In the genomic region with DNA sequence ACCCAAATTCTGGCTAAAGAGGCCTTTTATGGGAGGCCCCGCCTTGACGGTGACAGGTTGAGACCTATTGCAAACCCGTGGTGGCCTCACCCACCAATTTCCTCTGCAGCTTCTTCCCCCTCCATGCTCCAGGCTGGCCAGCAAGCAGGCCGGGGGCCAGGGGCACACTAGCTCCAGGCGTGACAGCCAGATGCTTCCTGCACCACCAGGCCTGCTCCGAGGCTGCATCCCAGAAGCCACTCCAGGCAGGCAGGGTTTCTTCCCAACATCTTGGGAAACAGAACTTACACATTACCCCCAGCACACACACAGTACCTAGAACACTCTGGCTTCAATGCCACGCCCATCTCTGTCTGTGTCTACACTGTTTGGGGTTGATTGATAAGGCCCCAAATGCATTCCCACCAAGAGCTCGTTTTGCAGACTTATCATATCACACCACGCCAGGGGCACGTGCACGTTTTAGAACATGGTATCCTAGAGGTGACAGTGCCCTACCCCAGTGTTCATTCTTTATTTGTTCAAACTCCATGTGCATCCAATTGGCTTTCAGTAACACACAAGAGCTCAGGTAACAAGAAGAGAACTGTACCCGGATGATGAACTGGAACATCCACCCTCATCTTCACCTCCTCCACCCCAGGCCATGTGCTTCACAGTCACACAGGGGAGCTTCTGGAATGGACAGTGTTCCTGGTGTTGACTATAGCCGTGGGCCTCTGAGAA, we compare ENCODE assay signal across 15 cellular contexts.
DNase-seq lines count a peak whose midpoint lies in the region; ATAC-seq and TF ChIP-seq lines count a peak whose summit lies in the region.
"Had no signal": no experiment of that assay in that cellular context is flagged by ENCODE, and none has a peak within 500 bp of the region (broad histone marks: within the 10 kb centered on the region; RNA-seq: fewer than 3 reads in every experiment).

No MANE protein-coding gene starts in this region.

- H3K4me1 ChIP-seq in left lung = peaks cover 0 to 77% of the 10 kb centered on the region in 2 donors

- no peaks in the 10 kb centered on the region for H3K9me3 ChIP-seq in left lung

- no peak overlapping the region for H3K4me3 Mint-ChIP-seq in stimulated activated effector memory CD8-positive, alpha-beta T cell treated with anti-CD3 and anti-CD28 coated beads, Interleukin-12 subunit alpha, Interleukin-12 subunit beta, amount 100 ng/mL, for 72 hours
- H3K4me3 Mint-ChIP-seq in activated T-helper 1 cell treated with anti-CD3 and anti-CD28 coated beads, Interleukin-12 subunit alpha, Interleukin-12 subunit beta, Interleukin-2, Interleukin-4 antibody, amounts not matched to agents 30 ng/mL and 10 ng/mL and 1 ng/mL, durations not matched to agents 14 hours and 24 hours and 36 hours = no peak overlapping the region
- H3K4me3 Mint-ChIP-seq: activated naive CD8-positive, alpha-beta T cell; CD4-positive, alpha-beta T cell; IgD-negative memory B cell had no signal

- DNase-seq in HUDEP-2 (lab: John Stamatoyannopoulos, UW; ENCODE audit: unreplicated experiment in 76 of 76) (peak in 75 of 76 experiments; percentile 83 to 99 (median 95)), UCSD-AML1 (lab: John Stamatoyannopoulos, UW; ENCODE audit: unreplicated experiment) (peak; percentile 52), left lung (peak; percentile 54 to 87), NCI-H1436 treated with DMSO at 0.1 percent for 48 hours (lab: John Stamatoyannopoulos, UW) (no peak)
- DNase-seq in stimulated activated effector memory CD8-positive, alpha-beta T cell treated with anti-CD3 and anti-CD28 coated beads, Interleukin-12 subunit alpha, Interleukin-12 subunit beta, amount 100 ng/mL, for 72 hours (ENCODE audit: low spot score in 2 of 2) = no peak
- DNase-seq in activated T-helper 1 cell treated with anti-CD3 and anti-CD28 coated beads, Interleukin-12 subunit alpha, Interleukin-12 subunit beta, Interleukin-2, Interleukin-4 antibody, amounts not matched to agents 30 ng/mL and 10 ng/mL and 1 ng/mL, durations not matched to agents 14 hours and 24 hours and 36 hours (ENCODE audit: low spot score) = no peak
- DNase-seq: activated CD8-positive, alpha-beta memory T cell treated with anti-CD3 and anti-CD28 coated beads for 24 hours; CD4-positive, alpha-beta T cell; NCI-H2081; PC-3; small intestine had no signal

- no peaks in the 10 kb centered on the region for H3K36me3 Mint-ChIP-seq in stimulated activated effector memory CD8-positive, alpha-beta T cell treated with anti-CD3 and anti-CD28 coated beads, Interleukin-12 subunit alpha, Interleukin-12 subunit beta, amount 100 ng/mL, for 72 hours
- H3K36me3 Mint-ChIP-seq in activated T-helper 1 cell treated with anti-CD3 and anti-CD28 coated beads, Interleukin-12 subunit alpha, Interleukin-12 subunit beta, Interleukin-2, Interleukin-4 antibody, amounts not matched to agents 30 ng/mL and 10 ng/mL and 1 ng/mL, durations not matched to agents 14 hours and 24 hours and 36 hours (ENCODE audit: low read depth) = no peaks in the 10 kb centered on the region
- H3K36me3 Mint-ChIP-seq: activated naive CD8-positive, alpha-beta T cell; IgD-negative memory B cell had no signal

- H3K9me3 Mint-ChIP-seq in stimulated activated effector memory CD8-positive, alpha-beta T cell treated with anti-CD3 and anti-CD28 coated beads, Interleukin-12 subunit alpha, Interleukin-12 subunit beta, amount 100 ng/mL, for 72 hours = no peaks in the 10 kb centered on the region
- no peaks in the 10 kb centered on the region for H3K9me3 Mint-ChIP-seq in activated T-helper 1 cell treated with anti-CD3 and anti-CD28 coated beads, Interleukin-12 subunit alpha, Interleukin-12 subunit beta, Interleukin-2, Interleukin-4 antibody, amounts not matched to agents 30 ng/mL and 10 ng/mL and 1 ng/mL, durations not matched to agents 14 hours and 24 hours and 36 hours
- H3K9me3 Mint-ChIP-seq: CD4-positive, alpha-beta T cell; IgD-negative memory B cell had no signal

- no peak overlapping the region for H3K4me3 ChIP-seq in left lung

- no peaks in the 10 kb centered on the region for H3K27me3 ChIP-seq in left lung

- H3K36me3 ChIP-seq in left lung = no peaks in the 10 kb centered on the region

- H3K27ac Mint-ChIP-seq in stimulated activated effector memory CD8-positive, alpha-beta T cell treated with anti-CD3 and anti-CD28 coated beads, Interleukin-12 subunit alpha, Interleukin-12 subunit beta, amount 100 ng/mL, for 72 hours = no peak overlapping the region
- no peak overlapping the region for H3K27ac Mint-ChIP-seq in activated T-helper 1 cell treated with anti-CD3 and anti-CD28 coated beads, Interleukin-12 subunit alpha, Interleukin-12 subunit beta, Interleukin-2, Interleukin-4 antibody, amounts not matched to agents 30 ng/mL and 10 ng/mL and 1 ng/mL, durations not matched to agents 14 hours and 24 hours and 36 hours
- H3K27ac Mint-ChIP-seq: activated naive CD8-positive, alpha-beta T cell; CD4-positive, alpha-beta T cell; IgD-negative memory B cell had no signal

- H3K4me1 Mint-ChIP-seq in stimulated activated effector memory CD8-positive, alpha-beta T cell treated with anti-CD3 and anti-CD28 coated beads, Interleukin-12 subunit alpha, Interleukin-12 subunit beta, amount 100 ng/mL, for 72 hours = no peaks in the 10 kb centered on the region
- H3K4me1 Mint-ChIP-seq in activated T-helper 1 cell treated with anti-CD3 and anti-CD28 coated beads, Interleukin-12 subunit alpha, Interleukin-12 subunit beta, Interleukin-2, Interleukin-4 antibody, amounts not matched to agents 30 ng/mL and 10 ng/mL and 1 ng/mL, durations not matched to agents 14 hours and 24 hours and 36 hours (ENCODE audit: low read depth) = no peaks in the 10 kb centered on the region
- H3K4me1 Mint-ChIP-seq: IgD-negative memory B cell had no signal

- intact Hi-C loops in left lung (cut with DNase I) = no loop called here
- intact Hi-C loops in activated T-helper 1 cell treated with anti-CD3 and anti-CD28 coated beads, Interleukin-12 subunit alpha, Interleukin-12 subunit beta, Interleukin-2, Interleukin-4 antibody, amounts not matched to agents 30 ng/mL and 10 ng/mL and 1 ng/mL, durations not matched to agents 14 hours and 24 hours and 36 hours (cut with micrococcal nuclease) = no loop called here

- H3K27me3 Mint-ChIP-seq in activated T-helper 1 cell treated with anti-CD3 and anti-CD28 coated beads, Interleukin-12 subunit alpha, Interleukin-12 subunit beta, Interleukin-2, Interleukin-4 antibody, amounts not matched to agents 30 ng/mL and 10 ng/mL and 1 ng/mL, durations not matched to agents 14 hours and 24 hours and 36 hours (ENCODE audit: insufficient read depth) = no peaks in the 10 kb centered on the region
- H3K27me3 Mint-ChIP-seq: activated naive CD8-positive, alpha-beta T cell; CD4-positive, alpha-beta T cell had no signal

- peak overlapping the region; percentile 80 to 95 for H3K27ac ChIP-seq in left lung

- ATAC-seq in left lung (peak; percentile 22), HG03520 (IDR thresholded peaks at IDR 0.05; ENCODE audit: unreplicated experiment) (no peak), GM21423 (IDR thresholded peaks at IDR 0.05; ENCODE audit: unreplicated experiment) (no peak)
- ATAC-seq in stimulated activated effector memory CD8-positive, alpha-beta T cell treated with anti-CD3 and anti-CD28 coated beads, Interleukin-12 subunit alpha, Interleukin-12 subunit beta, amount 100 ng/mL, for 72 hours = peak; percentile 17
- ATAC-seq: PC-3 had no signal

- no peak for TF ChIP-seq CTCF in left lung (IDR thresholded peaks at IDR 0.05)

Comparison
In these comparisons a context has a peak if more than half of its experiments do, and no peak if none do; other contexts are left out.
1. DNase-seq: peak in HUDEP-2 (75 of 76), UCSD-AML1 (single experiment) and left lung (2 of 2); none in stimulated activated effector memory CD8-positive, alpha-beta T cell treated with anti-CD3 and anti-CD28 coated beads, Interleukin-12 subunit alpha, Interleukin-12 subunit beta, amount 100 ng/mL, for 72 hours (0 of 2), activated T-helper 1 cell treated with anti-CD3 and anti-CD28 coated beads, Interleukin-12 subunit alpha, Interleukin-12 subunit beta, Interleukin-2, Interleukin-4 antibody, amounts not matched to agents 30 ng/mL and 10 ng/mL and 1 ng/mL, durations not matched to agents 14 hours and 24 hours and 36 hours (single experiment) and NCI-H1436 treated with DMSO at 0.1 percent for 48 hours (single experiment).
2. ATAC-seq: peak in left lung (single experiment) and stimulated activated effector memory CD8-positive, alpha-beta T cell treated with anti-CD3 and anti-CD28 coated beads, Interleukin-12 subunit alpha, Interleukin-12 subunit beta, amount 100 ng/mL, for 72 hours (single experiment); none in HG03520 (single experiment) and GM21423 (single experiment).